In genomic region chr6:13278184-13278583, GRCh38 we compare ENCODE assay signal across 8 cellular contexts. TPM values are rescaled to one million over a fixed set of nuclear protein-coding genes. Genes with fewer than 3 reads are reported as not detected.
DNase-seq lines count a peak whose midpoint lies in the region; ATAC-seq and TF ChIP-seq lines count a peak whose summit lies in the region.

No MANE protein-coding gene starts in this region.

- intact Hi-C loops in heart left ventricle (cut with DNase I) (no loop called here), right cardiac atrium (cut with DNase I) (no loop called here), upper lobe of right lung (cut with DNase I) (no loop called here)

- peak in 6 of 12 donors; percentile 9 to 43 (median 22) for TF ChIP-seq CTCF in heart left ventricle (IDR thresholded peaks at IDR 0.05)
- TF ChIP-seq CTCF in OCI-LY1 (IDR thresholded peaks at IDR 0.05; ENCODE audit: low read length), result peak; percentile 74
- TF ChIP-seq CTCF in fibroblast of mammary gland (conservative IDR thresholded peaks at IDR 0.05; ENCODE audit: control insufficient read depth, insufficient read depth, low read depth, low read length), result peak; percentile 2
- peak; percentile 7 for TF ChIP-seq CTCF in upper lobe of right lung (IDR thresholded peaks at IDR 0.05)

- H3K4me3 ChIP-seq in heart left ventricle (no peak overlapping the region), right cardiac atrium (ENCODE audit: low read length) (no peak overlapping the region), OCI-LY1 (ENCODE audit: low read depth, low read length, poor library complexity, severe bottlenecking) (no peak overlapping the region), fibroblast of mammary gland (ENCODE audit: control insufficient read depth, low read depth, low read length) (no peak overlapping the region), upper lobe of right lung (no peak overlapping the region)

- H3K36me3 Mint-ChIP-seq in activated naive CD4-positive, alpha-beta T cell treated with anti-CD3 and anti-CD28 coated beads, Interleukin-2, amount 50 U/mL, for 72 hours, result no peaks in the 10 kb centered on the region

- H3F3A ChIP-seq in OCI-LY1 (ENCODE audit: insufficient read depth, low read length), result no peaks in the 10 kb centered on the region

- no peaks in the 10 kb centered on the region for H3K9me2 ChIP-seq in OCI-LY1 (ENCODE audit: low read depth, low read length)

- no peak overlapping the region for H3K27ac Mint-ChIP-seq in activated naive CD4-positive, alpha-beta T cell treated with anti-CD3 and anti-CD28 coated beads, Interleukin-2, amount 50 U/mL, for 72 hours

- peaks cover 0 to 45% (median 27%) of the 10 kb centered on the region in 9 donors for H3K36me3 ChIP-seq in heart left ventricle
- H3K36me3 ChIP-seq in OCI-LY1 (ENCODE audit: insufficient read depth, low read length), result no peaks in the 10 kb centered on the region
- H3K36me3 ChIP-seq in upper lobe of right lung, result peaks cover 36% of the 10 kb centered on the region

- H3K4me1 ChIP-seq in heart left ventricle (peaks cover 0 to 18% (median 0%) of the 10 kb centered on the region in 12 donors), right cardiac atrium (ENCODE audit: control insufficient read depth, insufficient read depth, low read length) (peaks cover 2% of the 10 kb centered on the region), OCI-LY1 (ENCODE audit: insufficient read depth, low read length, severe bottlenecking) (peaks cover 40% of the 10 kb centered on the region), upper lobe of right lung (no peaks in the 10 kb centered on the region)

- H3K27ac ChIP-seq in heart left ventricle, result no peak overlapping the region
- no peak overlapping the region for H3K27ac ChIP-seq in right cardiac atrium (ENCODE audit: low read length)
- no peak overlapping the region for H3K27ac ChIP-seq in OCI-LY1 (ENCODE audit: low read depth, low read length, poor library complexity, severe bottlenecking)
- no peak overlapping the region for H3K27ac ChIP-seq in upper lobe of right lung

- H3K9ac ChIP-seq in OCI-LY1 (ENCODE audit: low read length), result no peak overlapping the region

- H3K27me3 ChIP-seq in heart left ventricle (no peaks in the 10 kb centered on the region), right cardiac atrium (ENCODE audit: control insufficient read depth, insufficient read depth) (no peaks in the 10 kb centered on the region), OCI-LY1 (ENCODE audit: insufficient read depth, low read length) (no peaks in the 10 kb centered on the region), upper lobe of right lung (no peaks in the 10 kb centered on the region)

- TF ChIP-seq POLR2A in heart left ventricle (IDR thresholded peaks at IDR 0.05), result no peak

- DNase-seq in heart left ventricle (no peak), right cardiac atrium (no peak), fibroblast of mammary gland (ENCODE audit: low read depth) (no peak), upper lobe of right lung (no peak), HPDE6-E6E7 (ENCODE audit: extremely low spot score) (no peak), islet precursor cell (no peak)
- no peak for DNase-seq in activated naive CD4-positive, alpha-beta T cell treated with anti-CD3 and anti-CD28 coated beads, Interleukin-2, amount 50 U/mL, for 72 hours (ENCODE audit: low spot score in 2 of 2)

- no peak overlapping the region for H2AFZ ChIP-seq in OCI-LY1 (ENCODE audit: low read length)

- H3K9me3 ChIP-seq in heart left ventricle (no peaks in the 10 kb centered on the region), right cardiac atrium (ENCODE audit: control insufficient read depth, low read length) (no peaks in the 10 kb centered on the region), OCI-LY1 (ENCODE audit: low read length) (no peaks in the 10 kb centered on the region), upper lobe of right lung (no peaks in the 10 kb centered on the region)

- WGBS in heart left ventricle, 4 donors, result 62 to 83% (median 75%) methylated on average over 5 of the region's 5 CpGs
- 75% methylated on average over 5 of the region's 5 CpGs for WGBS in right cardiac atrium

- H3K4me2 ChIP-seq in OCI-LY1 (ENCODE audit: low read length), result no peak overlapping the region

- H3K9me3 Mint-ChIP-seq in activated naive CD4-positive, alpha-beta T cell treated with anti-CD3 and anti-CD28 coated beads, Interleukin-2, amount 50 U/mL, for 72 hours, result no peaks in the 10 kb centered on the region

- ATAC-seq in heart left ventricle (peak in 3 of 4 donors; percentile 30 to 45 (median 38)), right cardiac atrium (no peak), upper lobe of right lung (no peak)
- ATAC-seq in activated naive CD4-positive, alpha-beta T cell treated with anti-CD3 and anti-CD28 coated beads, Interleukin-2, amount 50 U/mL, for 72 hours, result no peak

- no peaks in the 10 kb centered on the region for H4K20me1 ChIP-seq in OCI-LY1 (ENCODE audit: insufficient read depth, low read length)

- H3K79me2 ChIP-seq in OCI-LY1 (ENCODE audit: insufficient read depth, low read length), result no peaks in the 10 kb centered on the region

RNA-seq across cellular contexts. Expression of gene TBC1D7, which starts 50.2 kb away (rescaled TPM):
- total RNA-seq in heart left ventricle (10 to 100 TPM; 17.0 to 31.9 (median 22.9) TPM), right cardiac atrium (10 to 100 TPM; 21.0 to 41.8 (median 24.2) TPM), upper lobe of right lung (18.1 TPM)
- polyA plus RNA-seq in heart left ventricle (10 to 100 TPM; 20.5 to 27.1 TPM), right cardiac atrium (31.8 TPM)
- total RNA-seq in activated naive CD4-positive, alpha-beta T cell treated with anti-CD3 and anti-CD28 coated beads, Interleukin-2, amount 50 U/mL, for 72 hours, result 10 to 100 TPM; 13.2 to 30.9 TPM

Comparison
In these comparisons a context has a peak if more than half of its experiments do, and no peak if none do; other contexts are left out.
1. ATAC-seq: peak in heart left ventricle (3 of 4); none in right cardiac atrium (0 of 2), upper lobe of right lung (single experiment) and activated naive CD4-positive, alpha-beta T cell treated with anti-CD3 and anti-CD28 coated beads, Interleukin-2, amount 50 U/mL, for 72 hours (0 of 2).